Comparison of ENCODE assay signal across 32 cellular contexts in the genomic region with DNA sequence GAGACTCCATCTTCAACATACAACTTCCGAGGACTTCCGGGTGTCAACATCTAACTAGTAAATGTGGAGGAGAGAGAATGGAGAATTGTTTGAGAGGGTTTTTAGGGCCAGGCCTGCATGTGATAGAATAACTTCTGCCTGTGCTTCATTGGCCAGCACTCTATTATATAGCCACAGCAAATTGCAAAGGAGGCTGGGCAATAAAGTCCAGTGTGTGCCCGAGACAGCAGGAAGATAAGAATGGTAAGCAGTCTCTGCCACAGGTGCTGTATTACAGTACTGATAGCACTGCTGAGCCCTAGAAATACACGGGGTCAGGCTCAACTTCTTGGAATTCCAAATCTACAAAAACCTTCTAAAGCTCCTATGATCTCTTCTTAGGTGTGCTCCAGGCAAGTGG. TPM values are rescaled to one million over a fixed set of nuclear protein-coding genes. Genes with fewer than 3 reads are reported as not detected.
"Had no signal": no experiment of that assay in that cellular context is flagged by ENCODE, and none has a peak within 500 bp of the region (broad histone marks: within the 10 kb centered on the region; RNA-seq: fewer than 3 reads in every experiment).

No MANE protein-coding gene starts in this region.

- FAIRE-seq: colon had no signal

- H3K9me3 ChIP-seq: adrenal gland, body of pancreas, esophagus squamous epithelium, gastroesophageal sphincter had no signal

- DNase-seq: activated B cell treated with CpG ODN at 0.5 μM for 24 hours; activated CD4-positive, alpha-beta T cell treated with anti-CD3 and anti-CD28 coated beads for 48 hours; activated CD4-positive, alpha-beta T cell treated with anti-CD3 and anti-CD28 coated beads, Interleukin-2, amount 50 U/mL, for 1 hour; activated CD4-positive, alpha-beta T cell treated with anti-CD3 and anti-CD28 coated beads, Interleukin-2, amount 50 U/mL, for 48 hours; activated CD8-positive, alpha-beta memory T cell treated with anti-CD3 and anti-CD28 coated beads for 24 hours; activated CD8-positive, alpha-beta T cell treated with anti-CD3 and anti-CD28 coated beads for 36 hours; activated effector memory CD4-positive, alpha-beta T cell treated with Interleukin-2 at 50 U/mL for 16 hours; activated gamma-delta T cell treated with Interleukin-2 at 50 U/mL for 16 hours; activated naive CD4-positive, alpha-beta T cell treated with anti-CD3 and anti-CD28 coated beads, Interleukin-2, amount 50 U/mL, for 16 hours; activated naive CD4-positive, alpha-beta T cell treated with Interleukin-2 at 50 U/mL for 16 hours; activated naive CD8-positive, alpha-beta T cell treated with anti-CD3 and anti-CD28 coated beads for 36 hours; activated naive CD8-positive, alpha-beta T cell treated with anti-CD3 and anti-CD28 coated beads, Interleukin-2, amount 50 U/mL, for 24 hours; activated T-cell treated with anti-CD3 and anti-CD28 coated beads, Interleukin-2, amount 50 U/mL, for 4 hours; adrenal gland; amygdala; aorta; body of pancreas; caudate nucleus; cortex of kidney; dermis blood vessel endothelial cell; effector CD4-positive, alpha-beta T cell; effector memory CD8-positive, alpha-beta T cell; erythroblast; esophagus squamous epithelium; foreskin melanocyte; T-helper 2 cell; WERI-Rb-1 had no signal

- H3K9me3 Mint-ChIP-seq: activated B cell treated with CpG ODN at 0.5 μM for 24 hours; activated CD8-positive, alpha-beta T cell treated with anti-CD3 and anti-CD28 coated beads for 36 hours; activated naive CD8-positive, alpha-beta T cell treated with anti-CD3 and anti-CD28 coated beads for 36 hours; activated naive CD8-positive, alpha-beta T cell treated with anti-CD3 and anti-CD28 coated beads, Interleukin-2, amount 50 U/mL, for 24 hours; activated T-cell treated with anti-CD3 and anti-CD28 coated beads, Interleukin-2, amount 50 U/mL, for 4 hours; activated T-helper 17 cell treated with anti-CD3 and anti-CD28 coated beads, Interleukin-2, amount 50 U/mL, for 72 hours had no signal

- H3K27ac Mint-ChIP-seq: activated B cell treated with CpG ODN at 0.5 μM for 24 hours; activated CD8-positive, alpha-beta T cell treated with anti-CD3 and anti-CD28 coated beads for 36 hours; activated naive CD8-positive, alpha-beta T cell treated with anti-CD3 and anti-CD28 coated beads for 36 hours; activated naive CD8-positive, alpha-beta T cell treated with anti-CD3 and anti-CD28 coated beads, Interleukin-2, amount 50 U/mL, for 24 hours; activated T-helper 17 cell treated with anti-CD3 and anti-CD28 coated beads, Interleukin-2, amount 50 U/mL, for 72 hours; effector memory CD8-positive, alpha-beta T cell had no signal

- H3K27me3 ChIP-seq: adrenal gland, body of pancreas, esophagus squamous epithelium, gastroesophageal sphincter had no signal

- H3K36me3 ChIP-seq: adrenal gland, esophagus squamous epithelium, gastroesophageal sphincter, WERI-Rb-1 had no signal

- ATAC-seq: activated CD4-positive, CD25-positive, alpha-beta regulatory T cell treated with anti-CD3 and anti-CD28 coated beads, Interleukin-2, amount 50 U/mL, for 24 hours; activated CD8-positive, alpha-beta T cell treated with anti-CD3 and anti-CD28 coated beads for 36 hours; activated naive CD8-positive, alpha-beta T cell treated with anti-CD3 and anti-CD28 coated beads, Interleukin-2, amount 50 U/mL, for 24 hours; activated T-cell treated with anti-CD3 and anti-CD28 coated beads, Interleukin-2, amount 50 U/mL, for 4 hours; activated T-helper 17 cell treated with anti-CD3 and anti-CD28 coated beads, Interleukin-2, amount 50 U/mL, for 72 hours; body of pancreas; effector memory CD8-positive, alpha-beta T cell; gastroesophageal sphincter had no signal

- H3K4me1 ChIP-seq: adrenal gland, body of pancreas, esophagus squamous epithelium, gastroesophageal sphincter had no signal

- H3K27ac ChIP-seq: adrenal gland, body of pancreas, esophagus squamous epithelium, gastroesophageal sphincter, WERI-Rb-1 had no signal

- H3K36me3 Mint-ChIP-seq: activated naive CD8-positive, alpha-beta T cell treated with anti-CD3 and anti-CD28 coated beads for 36 hours had no signal

- H3K4me3 ChIP-seq: adrenal gland, body of pancreas, esophagus squamous epithelium, gastroesophageal sphincter had no signal

RNA-seq across cellular contexts. Expression of gene LIMCH1, which starts 20.8 kb away (rescaled TPM):
- total RNA-seq: activated B cell treated with CpG ODN at 0.5 μM for 24 hours; activated CD8-positive, alpha-beta T cell treated with anti-CD3 and anti-CD28 coated beads for 36 hours; activated naive CD8-positive, alpha-beta T cell treated with anti-CD3 and anti-CD28 coated beads for 36 hours; activated T-helper 17 cell treated with anti-CD3 and anti-CD28 coated beads, Interleukin-2, amount 50 U/mL, for 72 hours; T-helper 1 cell treated with Interleukin-12 subunit alpha and Interleukin-12 subunit beta and Interleukin-4 antibody, amounts not matched to agents 30 ng/mL and 1 ng/mL, for 36 hours had no signal
